In the genomic region with DNA sequence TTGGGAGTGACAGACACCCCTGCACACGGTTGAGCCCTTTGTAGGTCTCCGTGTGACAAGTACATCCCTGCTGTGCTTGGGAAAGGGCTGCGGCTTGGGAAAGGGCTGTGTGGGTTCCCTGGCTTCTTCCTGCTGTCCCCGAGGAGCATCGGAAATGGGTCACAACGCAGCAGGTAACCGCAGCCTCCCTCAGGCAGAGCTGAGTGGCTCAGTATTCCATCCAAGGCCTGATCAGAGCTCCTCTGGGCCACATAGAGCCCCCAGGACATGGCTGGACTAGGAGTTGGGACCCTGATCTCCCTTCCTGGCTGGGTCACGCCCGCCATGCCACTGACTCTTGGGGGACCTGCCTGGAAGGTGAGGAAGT, we compare ENCODE assay signal across 19 cellular contexts. TPM values are rescaled to one million over a fixed set of nuclear protein-coding genes. Genes with fewer than 3 reads are reported as not detected.
DNase-seq lines count a peak whose midpoint lies in the region; TF ChIP-seq lines count a peak whose summit lies in the region.
"Had no signal": no experiment of that assay in that cellular context is flagged by ENCODE, and none has a peak within 500 bp of the region (broad histone marks: within the 10 kb centered on the region; RNA-seq: fewer than 3 reads in every experiment).

No MANE protein-coding gene starts in this region.

- no peaks in the 10 kb centered on the region for H4K20me1 ChIP-seq in H9 (ENCODE audit: control insufficient read depth, insufficient read depth, insufficient read length)

- no peak overlapping the region for H3K9ac ChIP-seq in subcutaneous abdominal adipose tissue (ENCODE audit: low read length in 5 of 5)
- peak overlapping the region in 1 of 2 donors; percentile 5 for H3K9ac ChIP-seq in colonic mucosa (ENCODE audit: low read depth in 2 of 2, low read length in 2 of 2)
- H3K9ac ChIP-seq in H9 (ENCODE audit: extremely low read depth, insufficient read length, low read length): no peak overlapping the region

- H3K9me3 ChIP-seq in subcutaneous abdominal adipose tissue (ENCODE audit: control insufficient read depth in 5 of 5, low read length in 5 of 5) (no peaks in the 10 kb centered on the region), colonic mucosa (no peaks in the 10 kb centered on the region), H9 (ENCODE audit: control insufficient read depth, low read depth, low read length) (no peaks in the 10 kb centered on the region)
- H3K9me3 ChIP-seq: Caco-2 had no signal

- H3K36me3 ChIP-seq in subcutaneous abdominal adipose tissue (ENCODE audit: control insufficient read depth in 5 of 5, insufficient read depth in 5 of 5, low read length in 5 of 5) (peaks cover 0 to 6% (median 4%) of the 10 kb centered on the region in 5 donors), colonic mucosa (no peaks in the 10 kb centered on the region)

- H2AFZ ChIP-seq in H9 (ENCODE audit: low read length): no peak overlapping the region

- H3K4me1 Mint-ChIP-seq in MCF 10A (ENCODE audit: insufficient read depth, unreplicated experiment) (peaks cover 23% of the 10 kb centered on the region), nephron (peaks cover 28% of the 10 kb centered on the region), H9 (peaks cover 7% of the 10 kb centered on the region in 2 experiments; a peak in 3 of 4 replicates)
- peaks cover 6% of the 10 kb centered on the region for H3K4me1 Mint-ChIP-seq in activated T-helper 1 cell treated with anti-CD3 and anti-CD28 coated beads, Interleukin-12 subunit alpha, Interleukin-12 subunit beta, Interleukin-2, Interleukin-4 antibody, amounts not matched to agents 30 ng/mL and 10 ng/mL and 1 ng/mL, durations not matched to agents 14 hours and 24 hours and 36 hours (ENCODE audit: low read depth)

- H3K36me3 Mint-ChIP-seq in MCF 10A (ENCODE audit: insufficient read depth, unreplicated experiment) (peaks cover 33% of the 10 kb centered on the region), nephron (ENCODE audit: low read depth) (peaks cover 12% of the 10 kb centered on the region), H9 (ENCODE audit: insufficient read depth in 1 of 3, low read depth in 3 of 3) (peaks cover 2 to 15% (median 12%) of the 10 kb centered on the region in 3 experiments; a peak in 6 of 7 replicates)
- H3K36me3 Mint-ChIP-seq in activated T-helper 1 cell treated with anti-CD3 and anti-CD28 coated beads, Interleukin-12 subunit alpha, Interleukin-12 subunit beta, Interleukin-2, Interleukin-4 antibody, amounts not matched to agents 30 ng/mL and 10 ng/mL and 1 ng/mL, durations not matched to agents 14 hours and 24 hours and 36 hours (ENCODE audit: low read depth): peaks cover 6% of the 10 kb centered on the region

- DNase-seq in NCI-H2171 (lab: John Stamatoyannopoulos, UW) (peak; percentile 37), MCF 10A (ENCODE audit: unreplicated experiment) (no peak), colonic mucosa (no peak), H9 (no peak)
- DNase-seq in activated T-helper 1 cell treated with anti-CD3 and anti-CD28 coated beads, Interleukin-12 subunit alpha, Interleukin-12 subunit beta, Interleukin-2, Interleukin-4 antibody, amounts not matched to agents 30 ng/mL and 10 ng/mL and 1 ng/mL, durations not matched to agents 14 hours and 24 hours and 36 hours (ENCODE audit: low spot score): no peak
- DNase-seq: activated CD4-positive, alpha-beta memory T cell treated with anti-CD3 and anti-CD28 coated beads, Interleukin-2, amount 10 ng/mL, durations not matched to agents 7 days and 5 days; activated naive CD8-positive, alpha-beta T cell treated with anti-CD3 and anti-CD28 coated beads for 36 hours; activated T-cell treated with anti-CD3 and anti-CD28 coated beads, Interleukin-2, amount 50 U/mL, for 1 hour; Caco-2; effector CD4-positive, alpha-beta T cell; KG1; naive thymus-derived CD4-positive, alpha-beta T cell; stimulated activated naive CD4-positive, alpha-beta T cell treated with Interleukin-2 at 50 U/mL for 16 hours; WERI-Rb-1 had no signal

- no peak overlapping the region for H3K56ac ChIP-seq in H9 (ENCODE audit: insufficient read length, low read depth, low read length)

- H3K4me3 Mint-ChIP-seq in MCF 10A (ENCODE audit: unreplicated experiment) (peak overlapping the region; percentile 59), nephron (no peak overlapping the region), H9 (no peak overlapping the region)
- no peak overlapping the region for H3K4me3 Mint-ChIP-seq in activated T-helper 1 cell treated with anti-CD3 and anti-CD28 coated beads, Interleukin-12 subunit alpha, Interleukin-12 subunit beta, Interleukin-2, Interleukin-4 antibody, amounts not matched to agents 30 ng/mL and 10 ng/mL and 1 ng/mL, durations not matched to agents 14 hours and 24 hours and 36 hours
- H3K4me3 Mint-ChIP-seq: activated CD4-positive, alpha-beta memory T cell treated with anti-CD3 and anti-CD28 coated beads, Interleukin-2, amount 10 ng/mL, durations not matched to agents 7 days and 5 days; activated naive CD8-positive, alpha-beta T cell treated with anti-CD3 and anti-CD28 coated beads for 36 hours; T-helper 1 cell treated with Interleukin-12 subunit alpha and Interleukin-12 subunit beta and Interleukin-4 antibody, amounts not matched to agents 30 μg/mL and 1 μg/mL, for 36 hours had no signal

- POLR2A ChIA-PET in MCF 10A (lab: Yijun Ruan, JAX): interaction anchor here (0.6 to 2.0 kb wide), 7 partner anchors 8 to 48 kb away, joined by 3 to 11 read pairs (median 8); no protein-coding TSS in a partner anchor

- no peak overlapping the region for H3K23ac ChIP-seq in H9 (ENCODE audit: insufficient read length, low read depth, low read length)

- BruUV-seq in MCF 10A (replicated peaks; lab: Mats Ljungman, UMichigan): no TSS peak

- H4K8ac ChIP-seq in H9 (replicated peaks; ENCODE audit: insufficient read length, low read depth, low read length): no peak overlapping the region

- H3K18ac ChIP-seq in H9 (ENCODE audit: insufficient read length, low read depth, low read length): no peak overlapping the region

- H3K27me3 ChIP-seq in subcutaneous abdominal adipose tissue (ENCODE audit: control insufficient read depth in 5 of 5, insufficient read depth in 4 of 5, low read length in 5 of 5) (no peaks in the 10 kb centered on the region), colonic mucosa (no peaks in the 10 kb centered on the region), H9 (ENCODE audit: insufficient read depth, low read length) (no peaks in the 10 kb centered on the region)

- no peak overlapping the region for H2AK5ac ChIP-seq in H9 (ENCODE audit: insufficient read length, low read length)

- no peak overlapping the region for H3K4ac ChIP-seq in H9 (ENCODE audit: low read depth, low read length)

- no peaks in the 10 kb centered on the region; the same call in 1 of the 2 replicates for H3K79me2 ChIP-seq in H9 (ENCODE audit: insufficient read depth, low read length)

- H2BK15ac ChIP-seq in H9 (ENCODE audit: low read depth, low read length): no peak overlapping the region

- H4K91ac ChIP-seq in H9 (ENCODE audit: insufficient read length, low read depth, low read length): no peak overlapping the region

- no peak overlapping the region for H4K5ac ChIP-seq in H9 (ENCODE audit: insufficient read length, low read depth, low read length)

- WGBS in H9 (ENCODE audit: extremely low coverage, insufficient read length, low lambda C conversion rate): no CpG with 5 or more reads among the region's 9 CpGs

- H3K23me2 ChIP-seq in H9 (ENCODE audit: insufficient read length, low read depth, low read length, poor library complexity, severe bottlenecking): no peaks in the 10 kb centered on the region

- H2BK5ac ChIP-seq in H9 (ENCODE audit: insufficient read length, low read length): no peak overlapping the region

- no peak overlapping the region for H3T11ph ChIP-seq in H9 (ENCODE audit: low read length)

- CTCF ChIA-PET in MCF 10A (lab: Yijun Ruan, JAX): interaction anchor here (0.6 to 0.7 kb wide), 2 partner anchors 309 to 342 kb away, joined by 3 read pairs; no protein-coding TSS in a partner anchor

- H3K14ac ChIP-seq in H9 (ENCODE audit: insufficient read depth, low read length): no peak overlapping the region

- H3K27ac Mint-ChIP-seq in MCF 10A (ENCODE audit: low read depth, unreplicated experiment): peak overlapping the region; percentile 7
- peak overlapping the region in 2 of 3 experiments; percentile 49 to 74 for H3K27ac Mint-ChIP-seq in nephron
- no peak overlapping the region for H3K27ac Mint-ChIP-seq in activated T-helper 1 cell treated with anti-CD3 and anti-CD28 coated beads, Interleukin-12 subunit alpha, Interleukin-12 subunit beta, Interleukin-2, Interleukin-4 antibody, amounts not matched to agents 30 ng/mL and 10 ng/mL and 1 ng/mL, durations not matched to agents 14 hours and 24 hours and 36 hours
- H3K27ac Mint-ChIP-seq in H9: no peak overlapping the region
- H3K27ac Mint-ChIP-seq: activated CD4-positive, alpha-beta memory T cell treated with anti-CD3 and anti-CD28 coated beads, Interleukin-2, amount 10 ng/mL, durations not matched to agents 7 days and 5 days; activated naive CD8-positive, alpha-beta T cell treated with anti-CD3 and anti-CD28 coated beads for 36 hours; T-helper 1 cell treated with Interleukin-12 subunit alpha and Interleukin-12 subunit beta and Interleukin-4 antibody, amounts not matched to agents 30 μg/mL and 1 μg/mL, for 36 hours had no signal

- TF ChIP-seq CTCF in MCF 10A (IDR thresholded peaks at IDR 0.05; ENCODE audit: unreplicated experiment) (no peak), nephron (IDR thresholded peaks at IDR 0.05; ENCODE audit: unreplicated experiment in 3 of 3) (no peak), colonic mucosa (IDR thresholded peaks at IDR 0.05) (no peak), H9 (conservative IDR thresholded peaks at IDR 0.05) (no peak)

- H3K4me1 ChIP-seq in subcutaneous abdominal adipose tissue (ENCODE audit: control insufficient read depth in 5 of 5, insufficient read depth in 5 of 5, low read length in 5 of 5) (peaks cover 5 to 33% (median 23%) of the 10 kb centered on the region in 5 donors), colonic mucosa (peaks cover 4% of the 10 kb centered on the region), H9 (ENCODE audit: insufficient read depth, low read length) (no peaks in the 10 kb centered on the region)

- H2BK12ac ChIP-seq in H9 (ENCODE audit: insufficient read length, low read depth, low read length): no peak overlapping the region

- H3K27ac ChIP-seq in subcutaneous abdominal adipose tissue (ENCODE audit: low read depth, low read length) (peak overlapping the region; percentile 41), colonic mucosa (no peak overlapping the region), H9 (ENCODE audit: insufficient read length, low read depth, low read length) (no peak overlapping the region)
- H3K27ac ChIP-seq: WERI-Rb-1 had no signal

- no peaks in the 10 kb centered on the region for H3K9me3 Mint-ChIP-seq in MCF 10A (ENCODE audit: unreplicated experiment)
- no peaks in the 10 kb centered on the region for H3K9me3 Mint-ChIP-seq in nephron
- H3K9me3 Mint-ChIP-seq in activated T-helper 1 cell treated with anti-CD3 and anti-CD28 coated beads, Interleukin-12 subunit alpha, Interleukin-12 subunit beta, Interleukin-2, Interleukin-4 antibody, amounts not matched to agents 30 ng/mL and 10 ng/mL and 1 ng/mL, durations not matched to agents 14 hours and 24 hours and 36 hours: no peaks in the 10 kb centered on the region
- H3K9me3 Mint-ChIP-seq in H9: no peaks in the 10 kb centered on the region
- H3K9me3 Mint-ChIP-seq: activated CD4-positive, alpha-beta memory T cell treated with anti-CD3 and anti-CD28 coated beads, Interleukin-2, amount 10 ng/mL, durations not matched to agents 7 days and 5 days; activated naive CD8-positive, alpha-beta T cell treated with anti-CD3 and anti-CD28 coated beads for 36 hours; naive thymus-derived CD4-positive, alpha-beta T cell; T-helper 1 cell treated with Interleukin-12 subunit alpha and Interleukin-12 subunit beta and Interleukin-4 antibody, amounts not matched to agents 30 μg/mL and 1 μg/mL, for 36 hours had no signal

- H3K4me2 ChIP-seq in H9 (ENCODE audit: insufficient read depth, insufficient read length, low read length): no peak overlapping the region

- H3K79me1 ChIP-seq in H9 (ENCODE audit: insufficient read depth, low read depth, low read length, poor library complexity, severe bottlenecking): no peaks in the 10 kb centered on the region

- intact Hi-C loops in MCF 10A (cut with micrococcal nuclease): no loop called here
- intact Hi-C loops in colonic mucosa (cut with DNase I): no loop called here
- intact Hi-C loops in activated T-helper 1 cell treated with anti-CD3 and anti-CD28 coated beads, Interleukin-12 subunit alpha, Interleukin-12 subunit beta, Interleukin-2, Interleukin-4 antibody, amounts not matched to agents 30 ng/mL and 10 ng/mL and 1 ng/mL, durations not matched to agents 14 hours and 24 hours and 36 hours (cut with micrococcal nuclease): no loop called here

- H3K4me3 ChIP-seq in subcutaneous abdominal adipose tissue (ENCODE audit: low read depth in 1 of 5, low read length in 5 of 5) (peak overlapping the region in 1 of 5 donors; percentile 15), colonic mucosa (no peak overlapping the region)

- H3K27me3 Mint-ChIP-seq in MCF 10A (ENCODE audit: insufficient read depth, unreplicated experiment): no peaks in the 10 kb centered on the region
- H3K27me3 Mint-ChIP-seq in nephron (ENCODE audit: low read depth): no peaks in the 10 kb centered on the region
- no peaks in the 10 kb centered on the region for H3K27me3 Mint-ChIP-seq in activated T-helper 1 cell treated with anti-CD3 and anti-CD28 coated beads, Interleukin-12 subunit alpha, Interleukin-12 subunit beta, Interleukin-2, Interleukin-4 antibody, amounts not matched to agents 30 ng/mL and 10 ng/mL and 1 ng/mL, durations not matched to agents 14 hours and 24 hours and 36 hours (ENCODE audit: insufficient read depth)
- no peaks in the 10 kb centered on the region for H3K27me3 Mint-ChIP-seq in H9 (ENCODE audit: low read depth)
- H3K27me3 Mint-ChIP-seq: activated CD4-positive, alpha-beta memory T cell treated with anti-CD3 and anti-CD28 coated beads, Interleukin-2, amount 10 ng/mL, durations not matched to agents 7 days and 5 days; activated naive CD8-positive, alpha-beta T cell treated with anti-CD3 and anti-CD28 coated beads for 36 hours; naive thymus-derived CD4-positive, alpha-beta T cell had no signal

- H2BK120ac ChIP-seq in H9 (ENCODE audit: low read depth, low read length, poor library complexity, severe bottlenecking): no peak overlapping the region

- no peak overlapping the region for H2BK20ac ChIP-seq in H9 (ENCODE audit: low read depth, low read length, poor library complexity, severe bottlenecking)

RNA-seq across cellular contexts. Expression of a gene that starts 16.3 kb away (rescaled TPM):
- total RNA-seq in MCF 10A (2022): 74.1 and 106 TPM in 2 replicates
- total RNA-seq in colonic mucosa: 100 to 1,000 TPM; 136 to 201 TPM
- total RNA-seq in activated T-helper 1 cell treated with anti-CD3 and anti-CD28 coated beads, Interleukin-12 subunit alpha, Interleukin-12 subunit beta, Interleukin-2, Interleukin-4 antibody, amounts not matched to agents 30 ng/mL and 10 ng/mL and 1 ng/mL, durations not matched to agents 14 hours and 24 hours and 36 hours: 110 and 120 TPM in 2 replicates
- total RNA-seq in H9 (2021): 162 and 164 TPM in 2 replicates

RNA-seq across cellular contexts. Expression of a gene that starts 26.2 kb away (rescaled TPM):
- total RNA-seq in MCF 10A (2022) (153 and 165 TPM in 2 replicates), colonic mucosa (100 to 1,000 TPM; 216 to 302 TPM), H9 (2021) (155 and 161 TPM in 2 replicates)
- total RNA-seq in activated T-helper 1 cell treated with anti-CD3 and anti-CD28 coated beads, Interleukin-12 subunit alpha, Interleukin-12 subunit beta, Interleukin-2, Interleukin-4 antibody, amounts not matched to agents 30 ng/mL and 10 ng/mL and 1 ng/mL, durations not matched to agents 14 hours and 24 hours and 36 hours: 131 and 133 TPM in 2 replicates

RNA-seq across cellular contexts. Expression of a gene that starts 27.5 kb away (rescaled TPM):
- total RNA-seq in MCF 10A (2022) (71.6 and 97.4 TPM in 2 replicates), colonic mucosa (100 to 1,000 TPM; 127 to 148 TPM), H9 (2021) (77.7 and 87.0 TPM in 2 replicates)
- total RNA-seq in activated T-helper 1 cell treated with anti-CD3 and anti-CD28 coated beads, Interleukin-12 subunit alpha, Interleukin-12 subunit beta, Interleukin-2, Interleukin-4 antibody, amounts not matched to agents 30 ng/mL and 10 ng/mL and 1 ng/mL, durations not matched to agents 14 hours and 24 hours and 36 hours: 104 and 120 TPM in 2 replicates

RNA-seq across cellular contexts. Expression of a gene that starts 37.2 kb away (rescaled TPM):
- total RNA-seq in MCF 10A (2022): not detected in 2 replicates
- under 1 TPM; 0.12 to 0.32 TPM for total RNA-seq in colonic mucosa
- 0.13 TPM in 1 of 2 replicates, not detected in the other for total RNA-seq in activated T-helper 1 cell treated with anti-CD3 and anti-CD28 coated beads, Interleukin-12 subunit alpha, Interleukin-12 subunit beta, Interleukin-2, Interleukin-4 antibody, amounts not matched to agents 30 ng/mL and 10 ng/mL and 1 ng/mL, durations not matched to agents 14 hours and 24 hours and 36 hours
- total RNA-seq in H9 (2021): not detected in 2 replicates
- total RNA-seq: activated CD4-positive, alpha-beta memory T cell treated with anti-CD3 and anti-CD28 coated beads, Interleukin-2, amount 10 ng/mL, durations not matched to agents 7 days and 5 days; bronchial epithelial cell; Caco-2; pulmonary artery endothelial cell had no signal

RNA-seq across cellular contexts. Expression of a gene that starts 49.8 kb away (rescaled TPM):
- total RNA-seq in MCF 10A (2022) (107 and 108 TPM in 2 replicates), colonic mucosa (100 to 1,000 TPM; 281 to 404 TPM), H9 (2021) (70.6 and 75.0 TPM in 2 replicates)
- total RNA-seq in activated T-helper 1 cell treated with anti-CD3 and anti-CD28 coated beads, Interleukin-12 subunit alpha, Interleukin-12 subunit beta, Interleukin-2, Interleukin-4 antibody, amounts not matched to agents 30 ng/mL and 10 ng/mL and 1 ng/mL, durations not matched to agents 14 hours and 24 hours and 36 hours: 42.9 and 43.7 TPM in 2 replicates

Comparison
In these comparisons a context has a peak if more than half of its experiments do, and no peak if none do; other contexts are left out.
1. H3K27ac Mint-ChIP-seq: peak in MCF 10A (single experiment) and nephron (2 of 3); none in activated T-helper 1 cell treated with anti-CD3 and anti-CD28 coated beads, Interleukin-12 subunit alpha, Interleukin-12 subunit beta, Interleukin-2, Interleukin-4 antibody, amounts not matched to agents 30 ng/mL and 10 ng/mL and 1 ng/mL, durations not matched to agents 14 hours and 24 hours and 36 hours (single experiment) and H9 (0 of 3).